8 cellular contexts compared by ENCODE assay signal in genomic region chr9:137550958-137551655, GRCh38. TPM values are rescaled to one million over a fixed set of nuclear protein-coding genes. Genes with fewer than 3 reads are reported as not detected.
DNase-seq lines count a peak whose midpoint lies in the region; ATAC-seq and TF ChIP-seq lines count a peak whose summit lies in the region.

No MANE protein-coding gene starts in this region.

- H3K36me3 Mint-ChIP-seq in activated T-cell treated with anti-CD3 and anti-CD28 coated beads, Interleukin-2, amount 50 U/mL, for 72 hours (ENCODE audit: insufficient read depth in 2 of 2): peaks cover 6% of the 10 kb centered on the region in 2 donors

- peak overlapping the region; percentile 85 to 95 for H3K4me3 ChIP-seq in right atrium auricular region

- peaks cover 12% of the 10 kb centered on the region for H3K36me3 ChIP-seq in right atrium auricular region

- no peaks in the 10 kb centered on the region for H3K9me3 Mint-ChIP-seq in activated T-cell treated with anti-CD3 and anti-CD28 coated beads, Interleukin-2, amount 50 U/mL, for 72 hours

- TF ChIP-seq CTCF in C4-2B (conservative IDR thresholded peaks at IDR 0.05) (peak; percentile 59), right atrium auricular region (IDR thresholded peaks at IDR 0.05) (peak in 1 of 2 donors; percentile 55)

- H3K27ac ChIP-seq in C4-2B (peak overlapping the region; percentile 92), right atrium auricular region (peak overlapping the region; percentile 91 to 95)

- H3K9me3 ChIP-seq in right atrium auricular region: no peaks in the 10 kb centered on the region

- no peaks in the 10 kb centered on the region for H3K27me3 Mint-ChIP-seq in activated T-cell treated with anti-CD3 and anti-CD28 coated beads, Interleukin-2, amount 50 U/mL, for 72 hours (ENCODE audit: low read depth)

- H3K27ac Mint-ChIP-seq in activated T-cell treated with anti-CD3 and anti-CD28 coated beads, Interleukin-2, amount 50 U/mL, for 72 hours: no peak overlapping the region

- peaks cover 21% of the 10 kb centered on the region for H3K4me1 Mint-ChIP-seq in activated T-cell treated with anti-CD3 and anti-CD28 coated beads, Interleukin-2, amount 50 U/mL, for 72 hours (ENCODE audit: low read depth)

- peak; percentile 13 for ATAC-seq in GM19025 (IDR thresholded peaks at IDR 0.05; ENCODE audit: low read depth, unreplicated experiment)
- ATAC-seq in HG03103 (IDR thresholded peaks at IDR 0.05; ENCODE audit: low read depth, unreplicated experiment): peak; percentile 26
- ATAC-seq in activated T-cell treated with anti-CD3 and anti-CD28 coated beads, Interleukin-2, amount 50 U/mL, for 72 hours (replicated peaks in 1 of 2): peak; percentile 2 to 58

- peak overlapping the region; percentile 61 to 70 for H3K4me3 Mint-ChIP-seq in activated T-cell treated with anti-CD3 and anti-CD28 coated beads, Interleukin-2, amount 50 U/mL, for 72 hours

- DNase-seq in NCI-H2196 treated with DMSO at 0.1 percent for 48 hours (lab: John Stamatoyannopoulos, UW; ENCODE audit: unreplicated experiment) (peak; percentile 83), right atrium auricular region (ENCODE audit: low spot score) (peak; percentile 77), retina (peak; percentile 83), GOT3 (lab: John Stamatoyannopoulos, UW) (no peak)
- no peak for DNase-seq in activated T-cell treated with anti-CD3 and anti-CD28 coated beads, Interleukin-2, amount 50 U/mL, for 72 hours

- H3K4me1 ChIP-seq in right atrium auricular region: peaks cover 0 to 29% of the 10 kb centered on the region in 2 donors

- no peaks in the 10 kb centered on the region for H3K27me3 ChIP-seq in right atrium auricular region

RNA-seq across cellular contexts. Expression of gene MRPL41, which starts 0.6 kb away (rescaled TPM):
- 10 to 100 TPM; 26.6 to 28.4 TPM for total RNA-seq in activated T-cell treated with anti-CD3 and anti-CD28 coated beads, Interleukin-2, amount 50 U/mL, for 72 hours
- total RNA-seq in right atrium auricular region: 100 to 1,000 TPM; 172 to 238 TPM

RNA-seq across cellular contexts. Expression of gene PNPLA7, which starts 0.9 kb away (rescaled TPM):
- total RNA-seq in activated T-cell treated with anti-CD3 and anti-CD28 coated beads, Interleukin-2, amount 50 U/mL, for 72 hours: 1 to 10 TPM; 6.8 to 8.2 TPM
- 1 to 10 TPM; 4.4 to 4.6 TPM for total RNA-seq in right atrium auricular region

RNA-seq across cellular contexts. Expression of gene DPH7, which starts 27.6 kb away (rescaled TPM):
- total RNA-seq in activated T-cell treated with anti-CD3 and anti-CD28 coated beads, Interleukin-2, amount 50 U/mL, for 72 hours: 10 to 100 TPM; 32.8 to 41.9 TPM
- 10 to 100 TPM; 17.9 to 21.0 TPM for total RNA-seq in right atrium auricular region

RNA-seq across cellular contexts. Expression of gene ZMYND19, which starts 39.2 kb away (rescaled TPM):
- 10 to 100 TPM; 27.4 to 34.5 TPM for total RNA-seq in activated T-cell treated with anti-CD3 and anti-CD28 coated beads, Interleukin-2, amount 50 U/mL, for 72 hours
- 1 to 10 TPM; 5.0 to 6.4 TPM for total RNA-seq in right atrium auricular region

RNA-seq across cellular contexts. Expression of gene ARRDC1, which starts 54.4 kb away (rescaled TPM):
- 10 to 100 TPM; 45.3 to 47.2 TPM for total RNA-seq in activated T-cell treated with anti-CD3 and anti-CD28 coated beads, Interleukin-2, amount 50 U/mL, for 72 hours
- 10 to 100 TPM; 21.4 to 37.8 TPM for total RNA-seq in right atrium auricular region

Comparison
In these comparisons a context has a peak if more than half of its experiments do, and no peak if none do; other contexts are left out.
1. DNase-seq: peak in NCI-H2196 treated with DMSO at 0.1 percent for 48 hours (single experiment), right atrium auricular region (single experiment) and retina (single experiment); none in activated T-cell treated with anti-CD3 and anti-CD28 coated beads, Interleukin-2, amount 50 U/mL, for 72 hours (0 of 2) and GOT3 (single experiment).
2. RNA of gene MRPL41, which starts 0.6 kb away (total RNA-seq): 172 to 238 TPM in right atrium auricular region; 26.6 to 28.4 TPM in activated T-cell treated with anti-CD3 and anti-CD28 coated beads, Interleukin-2, amount 50 U/mL, for 72 hours; every median in the first group is over 4 times any median in the second.
3. Peak in every context shown above with its lines, with median percentiles within 50 percentile points of each other: ATAC-seq.